ENCODE assay signal across 1 cellular context in genomic region chr9:85577353-85577952, GRCh38.
TF ChIP-seq lines count a peak whose summit lies in the region.

No MANE protein-coding gene starts in this region.

TF ChIP-seq in WTC11, 78 proteins besides CTCF, POLR2A, EP300 and RAD21 (continued from another document):
- TF ChIP-seq E2F1 (CRISPR knock-in tag; IDR thresholded peaks at IDR 0.05) (no peak), ZNF317 (CRISPR knock-in tag; IDR thresholded peaks at IDR 0.05; ENCODE audit: borderline replicate concordance, low read depth) (no peak), SP1 (CRISPR knock-in tag; conservative IDR thresholded peaks at IDR 0.05) (no peak), TP53 (CRISPR knock-in tag; IDR thresholded peaks at IDR 0.05) (no peak)
- TF ChIP-seq, protein P1, sequence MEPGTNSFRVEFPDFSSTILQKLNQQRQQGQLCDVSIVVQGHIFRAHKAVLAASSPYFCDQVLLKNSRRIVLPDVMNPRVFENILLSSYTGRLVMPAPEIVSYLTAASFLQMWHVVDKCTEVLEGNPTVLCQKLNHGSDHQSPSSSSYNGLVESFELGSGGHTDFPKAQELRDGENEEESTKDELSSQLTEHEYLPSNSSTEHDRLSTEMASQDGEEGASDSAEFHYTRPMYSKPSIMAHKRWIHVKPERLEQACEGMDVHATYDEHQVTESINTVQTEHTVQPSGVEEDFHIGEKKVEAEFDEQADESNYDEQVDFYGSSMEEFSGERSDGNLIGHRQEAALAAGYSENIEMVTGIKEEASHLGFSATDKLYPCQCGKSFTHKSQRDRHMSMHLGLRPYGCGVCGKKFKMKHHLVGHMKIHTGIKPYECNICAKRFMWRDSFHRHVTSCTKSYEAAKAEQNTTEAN (CRISPR knock-in tag; IDR thresholded peaks at IDR 0.05) = no peak
- TF ChIP-seq, protein P2, sequence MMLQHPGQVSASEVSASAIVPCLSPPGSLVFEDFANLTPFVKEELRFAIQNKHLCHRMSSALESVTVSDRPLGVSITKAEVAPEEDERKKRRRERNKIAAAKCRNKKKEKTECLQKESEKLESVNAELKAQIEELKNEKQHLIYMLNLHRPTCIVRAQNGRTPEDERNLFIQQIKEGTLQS (CRISPR knock-in tag; conservative IDR thresholded peaks at IDR 0.05) = no peak
- TF ChIP-seq, protein P3, sequence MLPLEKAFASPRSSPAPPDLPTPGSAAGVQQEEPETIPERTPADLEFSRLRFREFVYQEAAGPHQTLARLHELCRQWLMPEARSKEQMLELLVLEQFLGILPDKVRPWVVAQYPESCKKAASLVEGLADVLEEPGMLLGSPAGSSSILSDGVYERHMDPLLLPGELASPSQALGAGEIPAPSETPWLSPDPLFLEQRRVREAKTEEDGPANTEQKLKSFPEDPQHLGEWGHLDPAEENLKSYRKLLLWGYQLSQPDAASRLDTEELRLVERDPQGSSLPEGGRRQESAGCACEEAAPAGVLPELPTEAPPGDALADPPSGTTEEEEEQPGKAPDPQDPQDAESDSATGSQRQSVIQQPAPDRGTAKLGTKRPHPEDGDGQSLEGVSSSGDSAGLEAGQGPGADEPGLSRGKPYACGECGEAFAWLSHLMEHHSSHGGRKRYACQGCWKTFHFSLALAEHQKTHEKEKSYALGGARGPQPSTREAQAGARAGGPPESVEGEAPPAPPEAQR (CRISPR knock-in tag; IDR thresholded peaks at IDR 0.05) = no peak
- TF ChIP-seq, protein P4, sequence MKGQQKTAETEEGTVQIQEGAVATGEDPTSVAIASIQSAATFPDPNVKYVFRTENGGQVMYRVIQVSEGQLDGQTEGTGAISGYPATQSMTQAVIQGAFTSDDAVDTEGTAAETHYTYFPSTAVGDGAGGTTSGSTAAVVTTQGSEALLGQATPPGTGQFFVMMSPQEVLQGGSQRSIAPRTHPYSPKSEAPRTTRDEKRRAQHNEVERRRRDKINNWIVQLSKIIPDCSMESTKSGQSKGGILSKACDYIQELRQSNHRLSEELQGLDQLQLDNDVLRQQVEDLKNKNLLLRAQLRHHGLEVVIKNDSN (CRISPR knock-in tag; IDR thresholded peaks at IDR 0.05) = no peak
- TF ChIP-seq, protein P5, sequence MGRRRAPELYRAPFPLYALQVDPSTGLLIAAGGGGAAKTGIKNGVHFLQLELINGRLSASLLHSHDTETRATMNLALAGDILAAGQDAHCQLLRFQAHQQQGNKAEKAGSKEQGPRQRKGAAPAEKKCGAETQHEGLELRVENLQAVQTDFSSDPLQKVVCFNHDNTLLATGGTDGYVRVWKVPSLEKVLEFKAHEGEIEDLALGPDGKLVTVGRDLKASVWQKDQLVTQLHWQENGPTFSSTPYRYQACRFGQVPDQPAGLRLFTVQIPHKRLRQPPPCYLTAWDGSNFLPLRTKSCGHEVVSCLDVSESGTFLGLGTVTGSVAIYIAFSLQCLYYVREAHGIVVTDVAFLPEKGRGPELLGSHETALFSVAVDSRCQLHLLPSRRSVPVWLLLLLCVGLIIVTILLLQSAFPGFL (CRISPR knock-in tag; IDR thresholded peaks at IDR 0.05; ENCODE audit: borderline replicate concordance) = no peak
- TF ChIP-seq, protein P6, sequence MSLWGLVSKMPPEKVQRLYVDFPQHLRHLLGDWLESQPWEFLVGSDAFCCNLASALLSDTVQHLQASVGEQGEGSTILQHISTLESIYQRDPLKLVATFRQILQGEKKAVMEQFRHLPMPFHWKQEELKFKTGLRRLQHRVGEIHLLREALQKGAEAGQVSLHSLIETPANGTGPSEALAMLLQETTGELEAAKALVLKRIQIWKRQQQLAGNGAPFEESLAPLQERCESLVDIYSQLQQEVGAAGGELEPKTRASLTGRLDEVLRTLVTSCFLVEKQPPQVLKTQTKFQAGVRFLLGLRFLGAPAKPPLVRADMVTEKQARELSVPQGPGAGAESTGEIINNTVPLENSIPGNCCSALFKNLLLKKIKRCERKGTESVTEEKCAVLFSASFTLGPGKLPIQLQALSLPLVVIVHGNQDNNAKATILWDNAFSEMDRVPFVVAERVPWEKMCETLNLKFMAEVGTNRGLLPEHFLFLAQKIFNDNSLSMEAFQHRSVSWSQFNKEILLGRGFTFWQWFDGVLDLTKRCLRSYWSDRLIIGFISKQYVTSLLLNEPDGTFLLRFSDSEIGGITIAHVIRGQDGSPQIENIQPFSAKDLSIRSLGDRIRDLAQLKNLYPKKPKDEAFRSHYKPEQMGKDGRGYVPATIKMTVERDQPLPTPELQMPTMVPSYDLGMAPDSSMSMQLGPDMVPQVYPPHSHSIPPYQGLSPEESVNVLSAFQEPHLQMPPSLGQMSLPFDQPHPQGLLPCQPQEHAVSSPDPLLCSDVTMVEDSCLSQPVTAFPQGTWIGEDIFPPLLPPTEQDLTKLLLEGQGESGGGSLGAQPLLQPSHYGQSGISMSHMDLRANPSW (CRISPR knock-in tag; conservative IDR thresholded peaks at IDR 0.05; ENCODE audit: low read depth) = no peak
- TF ChIP-seq, protein P7, sequence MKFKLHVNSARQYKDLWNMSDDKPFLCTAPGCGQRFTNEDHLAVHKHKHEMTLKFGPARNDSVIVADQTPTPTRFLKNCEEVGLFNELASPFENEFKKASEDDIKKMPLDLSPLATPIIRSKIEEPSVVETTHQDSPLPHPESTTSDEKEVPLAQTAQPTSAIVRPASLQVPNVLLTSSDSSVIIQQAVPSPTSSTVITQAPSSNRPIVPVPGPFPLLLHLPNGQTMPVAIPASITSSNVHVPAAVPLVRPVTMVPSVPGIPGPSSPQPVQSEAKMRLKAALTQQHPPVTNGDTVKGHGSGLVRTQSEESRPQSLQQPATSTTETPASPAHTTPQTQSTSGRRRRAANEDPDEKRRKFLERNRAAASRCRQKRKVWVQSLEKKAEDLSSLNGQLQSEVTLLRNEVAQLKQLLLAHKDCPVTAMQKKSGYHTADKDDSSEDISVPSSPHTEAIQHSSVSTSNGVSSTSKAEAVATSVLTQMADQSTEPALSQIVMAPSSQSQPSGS (CRISPR knock-in tag; IDR thresholded peaks at IDR 0.05; ENCODE audit: borderline replicate concordance, low read depth) = no peak
- TF ChIP-seq, protein P8, sequence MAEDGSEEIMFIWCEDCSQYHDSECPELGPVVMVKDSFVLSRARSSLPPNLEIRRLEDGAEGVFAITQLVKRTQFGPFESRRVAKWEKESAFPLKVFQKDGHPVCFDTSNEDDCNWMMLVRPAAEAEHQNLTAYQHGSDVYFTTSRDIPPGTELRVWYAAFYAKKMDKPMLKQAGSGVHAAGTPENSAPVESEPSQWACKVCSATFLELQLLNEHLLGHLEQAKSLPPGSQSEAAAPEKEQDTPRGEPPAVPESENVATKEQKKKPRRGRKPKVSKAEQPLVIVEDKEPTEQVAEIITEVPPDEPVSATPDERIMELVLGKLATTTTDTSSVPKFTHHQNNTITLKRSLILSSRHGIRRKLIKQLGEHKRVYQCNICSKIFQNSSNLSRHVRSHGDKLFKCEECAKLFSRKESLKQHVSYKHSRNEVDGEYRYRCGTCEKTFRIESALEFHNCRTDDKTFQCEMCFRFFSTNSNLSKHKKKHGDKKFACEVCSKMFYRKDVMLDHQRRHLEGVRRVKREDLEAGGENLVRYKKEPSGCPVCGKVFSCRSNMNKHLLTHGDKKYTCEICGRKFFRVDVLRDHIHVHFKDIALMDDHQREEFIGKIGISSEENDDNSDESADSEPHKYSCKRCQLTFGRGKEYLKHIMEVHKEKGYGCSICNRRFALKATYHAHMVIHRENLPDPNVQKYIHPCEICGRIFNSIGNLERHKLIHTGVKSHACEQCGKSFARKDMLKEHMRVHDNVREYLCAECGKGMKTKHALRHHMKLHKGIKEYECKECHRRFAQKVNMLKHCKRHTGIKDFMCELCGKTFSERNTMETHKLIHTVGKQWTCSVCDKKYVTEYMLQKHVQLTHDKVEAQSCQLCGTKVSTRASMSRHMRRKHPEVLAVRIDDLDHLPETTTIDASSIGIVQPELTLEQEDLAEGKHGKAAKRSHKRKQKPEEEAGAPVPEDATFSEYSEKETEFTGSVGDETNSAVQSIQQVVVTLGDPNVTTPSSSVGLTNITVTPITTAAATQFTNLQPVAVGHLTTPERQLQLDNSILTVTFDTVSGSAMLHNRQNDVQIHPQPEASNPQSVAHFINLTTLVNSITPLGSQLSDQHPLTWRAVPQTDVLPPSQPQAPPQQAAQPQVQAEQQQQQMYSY (CRISPR knock-in tag; IDR thresholded peaks at IDR 0.05) = no peak
